In genomic region chr10:90226526-90226925, GRCh38 we compare ENCODE assay signal across 23 cellular contexts.
"Had no signal": no experiment of that assay in that cellular context is flagged by ENCODE, and none has a peak within 500 bp of the region (broad histone marks: within the 10 kb centered on the region; RNA-seq: fewer than 3 reads in every experiment).

No MANE protein-coding gene starts in this region.

- H3K36me3 Mint-ChIP-seq: activated CD4-positive, alpha-beta memory T cell treated with anti-CD3 and anti-CD28 coated beads for 36 hours; brain; naive thymus-derived CD4-positive, alpha-beta T cell; stimulated activated effector memory CD8-positive, alpha-beta T cell treated with anti-CD3 and anti-CD28 coated beads, Interleukin-12 subunit alpha, Interleukin-12 subunit beta, amount 100 ng/mL, for 72 hours had no signal

- H3K27ac Mint-ChIP-seq: activated CD4-positive, alpha-beta memory T cell treated with anti-CD3 and anti-CD28 coated beads for 36 hours; brain; effector memory CD8-positive, alpha-beta T cell; naive thymus-derived CD4-positive, alpha-beta T cell; stimulated activated effector memory CD8-positive, alpha-beta T cell treated with anti-CD3 and anti-CD28 coated beads, Interleukin-12 subunit alpha, Interleukin-12 subunit beta, amount 100 ng/mL, for 72 hours had no signal

- H3K27me3 Mint-ChIP-seq: brain; effector memory CD8-positive, alpha-beta T cell had no signal

- H3K9me3 ChIP-seq: ovary, prostate gland had no signal

- H3K4me1 ChIP-seq: prostate gland had no signal

- H3K4me3 Mint-ChIP-seq: activated CD4-positive, alpha-beta memory T cell treated with anti-CD3 and anti-CD28 coated beads for 36 hours; activated CD4-positive, alpha-beta T cell treated with anti-CD3 and anti-CD28 coated beads, Interleukin-2, amount 10 ng/mL, durations not matched to agents 24 days and 14 days; activated T-cell treated with anti-CD3 and anti-CD28 coated beads, Interleukin-2, amount 50 U/mL, for 24 hours; brain; effector memory CD8-positive, alpha-beta T cell; naive thymus-derived CD4-positive, alpha-beta T cell; stimulated activated effector memory CD8-positive, alpha-beta T cell treated with anti-CD3 and anti-CD28 coated beads, Interleukin-12 subunit alpha, Interleukin-12 subunit beta, amount 100 ng/mL, for 72 hours had no signal

- H3K4me1 Mint-ChIP-seq: stimulated activated effector memory CD8-positive, alpha-beta T cell treated with anti-CD3 and anti-CD28 coated beads, Interleukin-12 subunit alpha, Interleukin-12 subunit beta, amount 100 ng/mL, for 72 hours had no signal

- H3K27ac ChIP-seq: cardiac muscle cell, coronary artery, dorsolateral prefrontal cortex, ovary, prostate gland, skin epidermis had no signal

- FAIRE-seq: kidney had no signal

- H3K4me3 ChIP-seq: cardiac muscle cell, coronary artery, dorsolateral prefrontal cortex, ovary, prostate gland, skin epidermis had no signal

- H3K27me3 ChIP-seq: cardiac muscle cell, ovary had no signal

- DNase-seq: activated CD4-positive, CD25-positive, alpha-beta regulatory T cell treated with anti-CD3 and anti-CD28 coated beads, Interleukin-2, amount 50 U/mL, for 72 hours; activated CD8-positive, alpha-beta memory T cell treated with anti-CD3 and anti-CD28 coated beads, Interleukin-2, amount 50 U/mL, for 48 hours; activated gamma-delta T cell treated with Interleukin-2 at 50 U/mL for 16 hours; activated T-cell treated with anti-CD3 and anti-CD28 coated beads, Interleukin-2, amount 50 U/mL, for 24 hours; aorta; cerebellar nuclear complex; dorsolateral prefrontal cortex; effector memory CD8-positive, alpha-beta T cell; hippocampal formation; kidney; left colon; midbrain; ovary; retina had no signal

- H3K36me3 ChIP-seq: cardiac muscle cell, ovary, prostate gland had no signal
